In genomic region chr22:30077279-30077678, GRCh38 we compare ENCODE assay signal across 26 cellular contexts. TPM values are rescaled to one million over a fixed set of nuclear protein-coding genes. Genes with fewer than 3 reads are reported as not detected.
"Had no signal": no experiment of that assay in that cellular context is flagged by ENCODE, and none has a peak within 500 bp of the region (broad histone marks: within the 10 kb centered on the region; RNA-seq: fewer than 3 reads in every experiment).

No MANE protein-coding gene starts in this region.

- H3K36me3 ChIP-seq: breast epithelium, Peyer's patch, SJCRH30 had no signal

- DNase-seq: activated CD4-positive, alpha-beta T cell treated with anti-CD3 and anti-CD28 coated beads for 48 hours; activated CD4-positive, alpha-beta T cell treated with anti-CD3 and anti-CD28 coated beads, Interleukin-2, amount 50 U/mL, for 4 hours; activated CD4-positive, CD25-positive, alpha-beta regulatory T cell treated with anti-CD3 and anti-CD28 coated beads, Interleukin-2, amount 50 U/mL, for 72 hours; activated CD8-positive, alpha-beta memory T cell treated with anti-CD3 and anti-CD28 coated beads, Interleukin-2, amount 50 U/mL, for 48 hours; activated CD8-positive, alpha-beta T cell treated with anti-CD3 and anti-CD28 coated beads, Interleukin-2, amount 10 ng/mL, durations not matched to agents 7 days and 5 days; activated effector memory CD4-positive, alpha-beta T cell treated with Interleukin-2 at 50 U/mL for 16 hours; activated naive CD4-positive, alpha-beta T cell; activated T-cell treated with anti-CD3 and anti-CD28 coated beads, Interleukin-2, amount 50 U/mL, for 1 hour; aorta; caudate nucleus; Karpas-422; NCI-H1105 treated with DMSO at 0.1 percent for 48 hours; NCI-H1694; NCI-H2029; NCI-H2107; NCI-H446; NCI-H524; Peyer's patch; Right ventricle myocardium superior; SJCRH30; T-helper 17 cell; T-helper 9 cell had no signal

- H3K9me3 ChIP-seq: breast epithelium, Peyer's patch, SJCRH30 had no signal

- H3K4me1 ChIP-seq: breast epithelium, Peyer's patch, SJCRH30 had no signal

- H3K27me3 ChIP-seq: Peyer's patch, SJCRH30 had no signal

- H3K27ac ChIP-seq: breast epithelium, Peyer's patch, RWPE1, SJCRH30 had no signal

- ATAC-seq: activated CD8-positive, alpha-beta T cell treated with anti-CD3 and anti-CD28 coated beads, Interleukin-2, amount 10 ng/mL, durations not matched to agents 7 days and 5 days; K562; T-helper 17 cell; WTC11 had no signal

- H3K4me3 ChIP-seq: breast epithelium, K562, Peyer's patch, SJCRH30 had no signal

RNA-seq across cellular contexts. Expression of gene HORMAD2, which starts 3.0 kb away (rescaled TPM):
- total RNA-seq: activated CD8-positive, alpha-beta T cell treated with anti-CD3 and anti-CD28 coated beads, Interleukin-2, amount 10 ng/mL, durations not matched to agents 7 days and 5 days; aorta; breast epithelium; K562; Peyer's patch; Right ventricle myocardium superior; SJCRH30; T-helper 17 cell; WTC11 had no signal
- polyA plus RNA-seq: aorta, K562 had no signal
